ENCODE assay signal across 1 cellular context in the genomic region with DNA sequence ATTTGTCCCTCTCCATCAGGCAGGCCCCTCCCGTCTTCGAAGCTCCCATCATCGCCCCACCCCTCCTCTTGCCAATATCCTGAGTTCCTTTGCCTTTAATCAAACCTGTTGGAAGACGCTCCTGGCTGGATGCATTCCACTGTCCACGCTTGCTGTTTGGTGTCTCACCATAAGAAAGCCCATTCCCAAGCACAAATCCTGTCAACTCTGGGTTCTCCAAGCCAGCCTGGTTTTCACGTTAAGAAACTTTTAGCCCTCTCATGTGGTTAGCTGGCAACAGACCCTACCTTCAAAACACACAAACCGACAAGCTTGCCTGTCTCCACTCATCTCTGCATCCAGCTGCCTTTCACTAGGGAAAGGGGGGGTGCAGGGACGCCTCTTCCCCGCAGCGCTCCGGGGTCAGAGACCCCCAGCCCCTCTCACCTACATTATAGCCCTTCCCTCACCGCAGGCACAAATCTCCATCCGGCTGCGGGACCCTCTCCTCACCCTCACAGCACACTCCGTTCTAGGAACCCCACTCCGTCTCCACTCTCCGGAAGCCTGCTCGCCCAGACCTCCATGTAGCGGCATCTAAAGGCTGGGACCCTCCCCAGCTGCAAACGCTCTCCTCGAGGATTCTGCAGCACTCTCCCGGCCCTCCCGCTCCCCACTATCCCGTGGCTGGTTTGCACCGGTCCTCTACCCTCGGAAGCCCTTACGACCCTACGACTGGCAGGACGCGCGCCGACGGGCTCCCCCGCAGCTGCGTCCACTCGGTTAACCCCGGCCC.
TF ChIP-seq lines count a peak whose summit lies in the region.

No MANE protein-coding gene starts in this region.

TF ChIP-seq in SK-N-SH, 30 proteins besides CTCF, POLR2A, EP300 and RAD21:
- TF ChIP-seq ZBTB33 (IDR thresholded peaks at IDR 0.05; ENCODE audit: borderline replicate concordance, low read depth) (no peak), SIN3A (IDR thresholded peaks at IDR 0.05; ENCODE audit: borderline replicate concordance, low read depth, low read length) (no peak), TAF1 (IDR thresholded peaks at IDR 0.05; ENCODE audit: borderline replicate concordance, low read depth, low read length) (no peak), CHD2 (IDR thresholded peaks at IDR 0.05; ENCODE audit: low read length, partially characterized antibody) (no peak), IRF3 (IDR thresholded peaks at IDR 0.05; ENCODE audit: low read depth, low read length) (no peak)
